ENCODE assay signal across 8 cellular contexts in genomic region chrX:54495814-54496516, GRCh38. TPM values are rescaled to one million over a fixed set of nuclear protein-coding genes. Genes with fewer than 3 reads are reported as not detected.
DNase-seq lines count a peak whose midpoint lies in the region; ATAC-seq, FAIRE-seq and TF ChIP-seq lines count a peak whose summit lies in the region.

FGD1 (minus strand) TSS chrX:54496234; CDS start chrX:54495432, 802 bp downstream.

- peak within 1 kb of the TSS; percentile 76; the same call in 1 of the 2 replicates for H3K9ac ChIP-seq in iPS-20b (ENCODE audit: low read depth, low read length)
- peak within 1 kb of the TSS; percentile 89 for H3K9ac ChIP-seq in skeletal muscle satellite cell (ENCODE audit: low read depth, low read length)

- H3K4me1 ChIP-seq in breast epithelium (no peaks in the 10 kb centered on the region), iPS-20b (ENCODE audit: insufficient read depth, low read length) (peaks cover 6% of the 10 kb centered on the region; the same call in 1 of the 2 replicates), skeletal muscle satellite cell (ENCODE audit: control insufficient read depth, insufficient read depth, low read length) (peaks cover 31% of the 10 kb centered on the region)

- peak within 1 kb of the TSS; percentile 85 for H3K4me2 ChIP-seq in skeletal muscle satellite cell (ENCODE audit: low read length)

- no peak for FAIRE-seq in D721Med (lab: Jason Lieb, UNC)

- DNase-seq in D721Med (ENCODE audit: insufficient read length, low spot score) (peak; percentile 72), M059J (ENCODE audit: low read depth) (peak; percentile 59), T-helper 2 cell (peak in 3 of 5 experiments; percentile 5 to 11 (median 7)), breast epithelium (ENCODE audit: low spot score in 2 of 2) (peak; percentile 39 to 62), mesenteric fat pad (ENCODE audit: low spot score) (no peak)

- no peaks in the 10 kb centered on the region for H3K36me3 ChIP-seq in breast epithelium
- no peaks in the 10 kb centered on the region for H3K36me3 ChIP-seq in iPS-20b (ENCODE audit: insufficient read depth, low read depth, low read length)
- no peaks in the 10 kb centered on the region for H3K36me3 ChIP-seq in skeletal muscle satellite cell (ENCODE audit: insufficient read depth, low read length)

- no peaks in the 10 kb centered on the region for H3K9me3 ChIP-seq in breast epithelium
- no peaks in the 10 kb centered on the region for H3K9me3 ChIP-seq in iPS-20b (ENCODE audit: insufficient read depth, low read depth, low read length)
- H3K9me3 ChIP-seq in skeletal muscle satellite cell (replicated peaks; ENCODE audit: low read length), result no peaks in the 10 kb centered on the region

- no peak for TF ChIP-seq POLR2A in breast epithelium (IDR thresholded peaks at IDR 0.05)

- peaks cover 0 to 37% of the 10 kb centered on the region in 2 donors for H3K27me3 ChIP-seq in breast epithelium
- H3K27me3 ChIP-seq in iPS-20b (ENCODE audit: insufficient read depth, low read length), result no peaks in the 10 kb centered on the region
- H3K27me3 ChIP-seq in skeletal muscle satellite cell (ENCODE audit: control insufficient read depth, insufficient read depth, low read length), result no peaks in the 10 kb centered on the region

- no peak for TF ChIP-seq CTCF in D721Med (IDR thresholded peaks at IDR 0.05; ENCODE audit: insufficient read depth, missing control alignments)
- TF ChIP-seq CTCF in breast epithelium (IDR thresholded peaks at IDR 0.05), result no peak

- H3K27ac ChIP-seq in breast epithelium, result peak within 1 kb of the TSS; percentile 60 to 73
- peak within 1 kb of the TSS; percentile 10 for H3K27ac ChIP-seq in iPS-20b (ENCODE audit: low read length)

- no peak for ATAC-seq in GM21717 (IDR thresholded peaks at IDR 0.05; ENCODE audit: unreplicated experiment)

- H3K4me3 ChIP-seq in breast epithelium (peak within 1 kb of the TSS; percentile 57 to 65 (median 64)), iPS-20b (ENCODE audit: low read length) (peak within 1 kb of the TSS; percentile 78), skeletal muscle satellite cell (ENCODE audit: low read length) (peak within 1 kb of the TSS; percentile 81)

- intact Hi-C loops in breast epithelium (cut with DNase I; ENCODE audit: low total_unique reads), result no loop called here

RNA-seq across cellular contexts. Expression of gene FGD1, which starts in this region (rescaled TPM):
- total RNA-seq in M059J (2014; rRNA removed; shearing (Covaris generic)), result 5.6 and 10.4 TPM in 2 replicates
- 1 to 10 TPM; 2.6 to 3.7 (median 3.3) TPM for total RNA-seq in breast epithelium
- 6.1 and 7.4 TPM in 2 replicates for total RNA-seq in skeletal muscle satellite cell (2012; rRNA removed)
- total RNA-seq in mesenteric fat pad, result 5.0 TPM
